25 cellular contexts compared by ENCODE assay signal in genomic region chr12:5188413-5188930, GRCh38.
"Had no signal": no experiment of that assay in that cellular context is flagged by ENCODE, and none has a peak within 500 bp of the region (broad histone marks: within the 10 kb centered on the region; RNA-seq: fewer than 3 reads in every experiment).

No MANE protein-coding gene starts in this region.

- DNase-seq: IMR-90; Karpas-422; KG1; MG63; NCI-H1092; NCI-H1105 treated with DMSO at 0.1 percent for 48 hours; NCI-H1417 treated with DMSO at 0.1 percent for 48 hours; NCI-H146; NCI-H1694 treated with DMSO at 0.1 percent for 48 hours; NCI-H1930; NCI-H2081; NCI-H2171; NCI-H226; NCI-H510A; NCI-H524 treated with DMSO at 0.1 percent for 48 hours; NCI-H69; NCI-H774; NK-92 treated with Interleukin-12 subunit alpha and Interleukin-12 subunit beta, amount 100 ng/mL, for 24 hours; PC-3; SHP77; SK-N-SH; SW 1271 had no signal

- H3K36me3 ChIP-seq: MG63 had no signal

- H3K27me3 ChIP-seq: MG63 had no signal

- ATAC-seq: HepG2, Panc1, PC-3 had no signal

- H3K4me2 ChIP-seq: SK-N-SH had no signal

- FAIRE-seq: HepG2 had no signal

- H3K4me3 ChIP-seq: MG63 had no signal

- H3K27ac ChIP-seq: RWPE1 had no signal

- H3K9me3 ChIP-seq: MG63, SK-N-SH had no signal

- H3K9ac ChIP-seq: SK-N-SH had no signal
